In genomic region chr12:51077930-51078329, GRCh38 we compare ENCODE assay signal across 12 cellular contexts. TPM values are rescaled to one million over a fixed set of nuclear protein-coding genes. Genes with fewer than 3 reads are reported as not detected.
DNase-seq lines count a peak whose midpoint lies in the region; ATAC-seq and TF ChIP-seq lines count a peak whose summit lies in the region.
"Had no signal": no experiment of that assay in that cellular context is flagged by ENCODE, and none has a peak within 500 bp of the region (broad histone marks: within the 10 kb centered on the region; RNA-seq: fewer than 3 reads in every experiment).

No MANE protein-coding gene starts in this region.

- H3K14ac ChIP-seq in neuronal stem cell (ENCODE audit: low read length), result no peak overlapping the region

- no peak overlapping the region for H3K23ac ChIP-seq in neuronal stem cell (ENCODE audit: low read depth, low read length, poor library complexity)

- ATAC-seq in left lung (peak; percentile 50), HG03139 (IDR thresholded peaks at IDR 0.05; ENCODE audit: unreplicated experiment) (no peak), GM21786 (IDR thresholded peaks at IDR 0.05; ENCODE audit: unreplicated experiment) (no peak)
- ATAC-seq: GM12878, pancreas, T-helper 17 cell had no signal

- no peaks in the 10 kb centered on the region for H4K20me1 ChIP-seq in Karpas-422 (ENCODE audit: insufficient read depth, low read depth, low read length)

- no peak overlapping the region for H4K8ac ChIP-seq in neuronal stem cell (ENCODE audit: low read depth, low read length)

- H3K9me3 ChIP-seq in esophagus muscularis mucosa (no peaks in the 10 kb centered on the region), left lung (no peaks in the 10 kb centered on the region), stomach smooth muscle (ENCODE audit: control insufficient read depth in 2 of 2, low read length in 2 of 2) (no peaks in the 10 kb centered on the region), neuronal stem cell (replicated peaks in 1 of 2; ENCODE audit: control insufficient read depth in 2 of 2, insufficient read depth in 1 of 2, low read depth in 1 of 2, low read length in 2 of 2) (no peaks in the 10 kb centered on the region), Karpas-422 (ENCODE audit: low read length) (no peaks in the 10 kb centered on the region)
- H3K9me3 ChIP-seq: pancreas had no signal

- H2AFZ ChIP-seq in neuronal stem cell (ENCODE audit: low read length) (no peak overlapping the region), Karpas-422 (ENCODE audit: low read length) (no peak overlapping the region)

- H3K4me2 ChIP-seq in neuronal stem cell (ENCODE audit: insufficient read depth, low read length, poor library complexity, severe bottlenecking) (no peak overlapping the region), Karpas-422 (ENCODE audit: low read depth, low read length, poor library complexity, severe bottlenecking) (no peak overlapping the region)

- H3K27me3 ChIP-seq in esophagus muscularis mucosa (no peaks in the 10 kb centered on the region), left lung (no peaks in the 10 kb centered on the region), stomach smooth muscle (ENCODE audit: control insufficient read depth in 1 of 2, insufficient read depth in 2 of 2, low read length in 2 of 2) (no peaks in the 10 kb centered on the region), neuronal stem cell (ENCODE audit: control insufficient read depth in 3 of 3, insufficient read depth in 3 of 3, low read depth in 1 of 3, low read length in 3 of 3) (no peaks in the 10 kb centered on the region), Karpas-422 (ENCODE audit: low read length) (no peaks in the 10 kb centered on the region)
- H3K27me3 ChIP-seq: pancreas had no signal

- DNase-seq in SK-N-DZ (ENCODE audit: low spot score), result peak; percentile 14
- DNase-seq in esophagus muscularis mucosa (ENCODE audit: extremely low spot score), result no peak
- no peak for DNase-seq in left lung
- DNase-seq in neuronal stem cell (ENCODE audit: low spot score), result no peak
- no peak for DNase-seq in Karpas-422
- DNase-seq: activated CD4-positive, alpha-beta memory T cell treated with anti-CD3 and anti-CD28 coated beads for 36 hours; pancreas; T-helper 17 cell had no signal

- H3K4me1 ChIP-seq in esophagus muscularis mucosa (peaks cover 34 to 66% (median 63%) of the 10 kb centered on the region in 4 donors), left lung (peaks cover 7 to 27% of the 10 kb centered on the region in 2 donors), stomach smooth muscle (ENCODE audit: control insufficient read depth, insufficient read depth, low read length) (peaks cover 33% of the 10 kb centered on the region), neuronal stem cell (ENCODE audit: control insufficient read depth in 2 of 2, insufficient read depth in 1 of 2, low read depth in 1 of 2, low read length in 2 of 2) (no peaks in the 10 kb centered on the region), Karpas-422 (ENCODE audit: low read length) (peaks cover 10% of the 10 kb centered on the region)

- no peak overlapping the region for H2AK5ac ChIP-seq in neuronal stem cell (ENCODE audit: low read depth, low read length)

- peaks cover 8 to 22% (median 17%) of the 10 kb centered on the region in 4 donors for H3K36me3 ChIP-seq in esophagus muscularis mucosa
- H3K36me3 ChIP-seq in left lung, result peaks cover 0 to 15% of the 10 kb centered on the region in 2 donors
- H3K36me3 ChIP-seq in stomach smooth muscle (ENCODE audit: control insufficient read depth in 2 of 2, insufficient read depth in 2 of 2, low read length in 2 of 2), result peaks cover 3 to 9% of the 10 kb centered on the region in 2 donors
- peaks cover 3 to 40% of the 10 kb centered on the region in 2 donors for H3K36me3 ChIP-seq in neuronal stem cell (replicated peaks in 1 of 2; ENCODE audit: control insufficient read depth in 2 of 2, insufficient read depth in 2 of 2, low read length in 2 of 2)
- H3K36me3 ChIP-seq in Karpas-422 (ENCODE audit: insufficient read depth, low read length), result peaks cover 3% of the 10 kb centered on the region; the same call in 1 of the 2 replicates

- H3K27ac ChIP-seq in esophagus muscularis mucosa (replicated peaks in 1 of 4) (peak overlapping the region; percentile 38 to 54 (median 46)), left lung (no peak overlapping the region), stomach smooth muscle (ENCODE audit: low read length) (peak overlapping the region; percentile 26), neuronal stem cell (replicated peaks; ENCODE audit: low read length) (no peak overlapping the region), Karpas-422 (ENCODE audit: low read length) (no peak overlapping the region)
- H3K27ac ChIP-seq: pancreas had no signal

- H4K91ac ChIP-seq in neuronal stem cell (ENCODE audit: low read depth, low read length, poor library complexity), result no peak overlapping the region

- H2BK120ac ChIP-seq in neuronal stem cell (ENCODE audit: low read depth, low read length), result no peak overlapping the region

- H2BK15ac ChIP-seq in neuronal stem cell (ENCODE audit: low read length), result no peak overlapping the region

- H3K4me3 ChIP-seq in esophagus muscularis mucosa, result no peak overlapping the region
- no peak overlapping the region for H3K4me3 ChIP-seq in left lung
- no peak overlapping the region for H3K4me3 ChIP-seq in stomach smooth muscle (ENCODE audit: low read length in 2 of 2)
- H3K4me3 ChIP-seq in neuronal stem cell (ENCODE audit: low read length in 2 of 2), result no peak overlapping the region
- H3K4me3 ChIP-seq in Karpas-422 (ENCODE audit: low read length), result no peak overlapping the region
- H3K4me3 ChIP-seq: GM12878, pancreas had no signal

- 34% methylated on average over 5 of the region's 5 CpGs for WGBS in esophagus muscularis mucosa
- no CpG with 5 or more reads among the region's 5 CpGs for WGBS in neuronal stem cell (ENCODE audit: extremely low coverage in 2 of 2, insufficient read length in 2 of 2, insufficient replicate concordance in 1 of 2), 2 donors

- peaks cover 49% of the 10 kb centered on the region for H3K79me2 ChIP-seq in Karpas-422 (ENCODE audit: low read length)

- H2BK12ac ChIP-seq in neuronal stem cell (ENCODE audit: low read length), result no peak overlapping the region

- no peak for TF ChIP-seq EP300 in esophagus muscularis mucosa (IDR thresholded peaks at IDR 0.05)

- no peak for TF ChIP-seq POLR2A in esophagus muscularis mucosa (IDR thresholded peaks at IDR 0.05; ENCODE audit: low read depth)

- TF ChIP-seq CTCF in esophagus muscularis mucosa (IDR thresholded peaks at IDR 0.05), result no peak
- TF ChIP-seq CTCF in left lung (IDR thresholded peaks at IDR 0.05), result no peak

- intact Hi-C loops in esophagus muscularis mucosa (cut with DNase I) (no loop called here), left lung (cut with DNase I) (no loop called here)

- H3K9me2 ChIP-seq in Karpas-422 (replicated peaks; ENCODE audit: insufficient read depth, low read length), result no peaks in the 10 kb centered on the region

- H3K79me1 ChIP-seq in neuronal stem cell (ENCODE audit: low read depth, low read length), result peaks cover 5% of the 10 kb centered on the region

- no peak overlapping the region for H3K18ac ChIP-seq in neuronal stem cell (ENCODE audit: low read length)

- H3K9ac ChIP-seq in stomach smooth muscle (ENCODE audit: low read length in 2 of 2) (peak overlapping the region in 1 of 2 donors; percentile 29), neuronal stem cell (ENCODE audit: low read depth, low read length, poor library complexity) (no peak overlapping the region), Karpas-422 (ENCODE audit: low read length) (no peak overlapping the region)

- no peak overlapping the region for H2BK5ac ChIP-seq in neuronal stem cell (ENCODE audit: low read length)

- H3K4ac ChIP-seq in neuronal stem cell (ENCODE audit: low read length), result no peak overlapping the region

RNA-seq across cellular contexts. Expression of gene CSRNP2, which starts 5.5 kb away (rescaled TPM):
- 23.6 and 26.0 TPM in 2 replicates for polyA plus RNA-seq in SK-N-DZ (2014; cell fraction: cytosol; rRNA removed)
- 25.8 and 36.6 TPM in 2 replicates for polyA plus RNA-seq in SK-N-DZ (2014; cell fraction: nucleus; rRNA removed)
- total RNA-seq in esophagus muscularis mucosa (10 to 100 TPM; 20.3 to 31.5 (median 25.5) TPM), left lung (10 to 100 TPM; 25.2 to 35.7 TPM)
- 16.9 TPM for polyA plus RNA-seq in neuronal stem cell (2013, experiment 1 of 2)
- 17.6 TPM for polyA plus RNA-seq in neuronal stem cell (2013, experiment 2 of 2)
- 14.5 and 15.2 TPM in 2 replicates for total RNA-seq in Karpas-422 (2014; rRNA removed; shearing (Covaris generic); ENCODE audit: low replicate concordance)

RNA-seq across cellular contexts. Expression of gene LETMD1, which starts 29.8 kb away (rescaled TPM):
- 125 and 128 TPM in 2 replicates for polyA plus RNA-seq in SK-N-DZ (2014; cell fraction: cytosol; rRNA removed)
- polyA plus RNA-seq in SK-N-DZ (2014; cell fraction: nucleus; rRNA removed), result 110 and 115 TPM in 2 replicates
- total RNA-seq in esophagus muscularis mucosa (10 to 100 TPM; 35.6 to 43.2 (median 42.1) TPM), left lung (10 to 100 TPM; 46.8 to 61.0 TPM)
- 35.3 TPM for polyA plus RNA-seq in neuronal stem cell (2013, experiment 1 of 2)
- polyA plus RNA-seq in neuronal stem cell (2013, experiment 2 of 2), result 35.6 TPM
- 95.0 and 105 TPM in 2 replicates for total RNA-seq in Karpas-422 (2014; rRNA removed; shearing (Covaris generic); ENCODE audit: low replicate concordance)

RNA-seq across cellular contexts. Expression of gene SLC11A2, which starts 51.7 kb away (rescaled TPM):
- polyA plus RNA-seq in SK-N-DZ (2014; cell fraction: cytosol; rRNA removed), result 31.9 and 41.8 TPM in 2 replicates
- polyA plus RNA-seq in SK-N-DZ (2014; cell fraction: nucleus; rRNA removed), result 49.1 and 71.3 TPM in 2 replicates
- total RNA-seq in esophagus muscularis mucosa (10 to 100 TPM; 29.7 to 33.0 (median 31.7) TPM), left lung (100 to 1,000 TPM in 1 of 2 donors, 10 to 100 TPM in 1; 72.1 to 120 TPM)
- 26.1 TPM for polyA plus RNA-seq in neuronal stem cell (2013, experiment 1 of 2)
- polyA plus RNA-seq in neuronal stem cell (2013, experiment 2 of 2), result 27.3 TPM
- total RNA-seq in Karpas-422 (2014; rRNA removed; shearing (Covaris generic); ENCODE audit: low replicate concordance), result 38.2 and 47.4 TPM in 2 replicates

Comparison
In these comparisons a context has a peak if more than half of its experiments do, and no peak if none do; other contexts are left out.
1. H3K27ac ChIP-seq: peak in esophagus muscularis mucosa (4 of 4) and stomach smooth muscle (single experiment); none in left lung (0 of 2), neuronal stem cell (single experiment) and Karpas-422 (single experiment).